In genomic region chr18:63137999-63138448, GRCh38 we compare ENCODE assay signal across 8 cellular contexts.
A peak's percentile ranks its signal among the peaks of the same experiment; 100 is the strongest.
DNase-seq lines count a peak whose midpoint lies in the region; ATAC-seq and TF ChIP-seq lines count a peak whose summit lies in the region.

No MANE protein-coding gene starts in this region.

- no peaks in the 10 kb centered on the region for H3K27me3 ChIP-seq in uterus

- peaks cover 0 to 9% of the 10 kb centered on the region in 2 donors for H3K4me1 ChIP-seq in uterus

- no peaks in the 10 kb centered on the region for H3K36me3 ChIP-seq in uterus

- H3K4me3 ChIP-seq in uterus: no peak overlapping the region

- peaks cover 3% of the 10 kb centered on the region for H3K36me3 Mint-ChIP-seq in IgD-negative memory B cell
- H3K36me3 Mint-ChIP-seq in naive B cell: peaks cover 0 to 12% of the 10 kb centered on the region in 2 donors
- H3K36me3 Mint-ChIP-seq in mesothelial cell of epicardium: no peaks in the 10 kb centered on the region

- intact Hi-C loops in uterus (cut with DNase I; ENCODE audit: low total_unique reads): no loop called here

- H3K9me3 Mint-ChIP-seq in IgD-negative memory B cell (peaks cover 0 to 4% (median 0%) of the 10 kb centered on the region in 3 donors), naive B cell (no peaks in the 10 kb centered on the region), mesothelial cell of epicardium (no peaks in the 10 kb centered on the region)

- no peaks in the 10 kb centered on the region for H3K9me3 ChIP-seq in uterus

- H3K27me3 Mint-ChIP-seq in IgD-negative memory B cell (peaks cover 1% of the 10 kb centered on the region), naive B cell (no peaks in the 10 kb centered on the region), mesothelial cell of epicardium (ENCODE audit: low read depth) (peaks cover 7% of the 10 kb centered on the region)

- TF ChIP-seq POLR2A in uterus (IDR thresholded peaks at IDR 0.05): no peak

- ATAC-seq in GM18907 (IDR thresholded peaks at IDR 0.05; ENCODE audit: unreplicated experiment) (peak; percentile 29), naive B cell (ENCODE audit: low read depth in 2 of 2) (peak; percentile 72 to 73), HG03469 (IDR thresholded peaks at IDR 0.05; ENCODE audit: unreplicated experiment) (no peak)

- peaks cover 57 to 73% (median 63%) of the 10 kb centered on the region in 3 donors for H3K4me1 Mint-ChIP-seq in IgD-negative memory B cell
- peaks cover 66 to 84% (median 81%) of the 10 kb centered on the region in 3 donors for H3K4me1 Mint-ChIP-seq in naive B cell
- H3K4me1 Mint-ChIP-seq in mesothelial cell of epicardium: peaks cover 16% of the 10 kb centered on the region

- H3K27ac ChIP-seq in uterus: no peak overlapping the region

- H3K4me3 Mint-ChIP-seq in IgD-negative memory B cell (peak overlapping the region; percentile 83 to 97 (median 92)), naive B cell (peak overlapping the region; percentile 78 to 97 (median 94)), mesothelial cell of epicardium (no peak overlapping the region)

- TF ChIP-seq CTCF in uterus (IDR thresholded peaks at IDR 0.05): no peak
- no peak for TF ChIP-seq CTCF in mesothelial cell of epicardium (IDR thresholded peaks at IDR 0.05; ENCODE audit: unreplicated experiment)

- DNase-seq in activated effector memory CD4-positive, alpha-beta T cell treated with Interleukin-2 at 50 U/mL for 16 hours: peak; percentile 53
- DNase-seq in naive B cell (peak; percentile 72), uterus (no peak), mesothelial cell of epicardium (ENCODE audit: low spot score in 2 of 2, unreplicated experiment in 2 of 2) (no peak)
- DNase-seq in NK-92 treated with Interleukin-12 subunit alpha and Interleukin-12 subunit beta, amount 100 ng/mL, for 24 hours (lab: John Stamatoyannopoulos, UW): no peak

- peak overlapping the region; percentile 95 to 99 (median 99) for H3K27ac Mint-ChIP-seq in IgD-negative memory B cell
- peak overlapping the region; percentile 90 to 98 (median 96) for H3K27ac Mint-ChIP-seq in naive B cell
- no peak overlapping the region for H3K27ac Mint-ChIP-seq in mesothelial cell of epicardium

Comparison
In these comparisons a context has a peak if more than half of its experiments do, and no peak if none do; other contexts are left out.
1. DNase-seq: peak in activated effector memory CD4-positive, alpha-beta T cell treated with Interleukin-2 at 50 U/mL for 16 hours (single experiment) and naive B cell (single experiment); none in NK-92 treated with Interleukin-12 subunit alpha and Interleukin-12 subunit beta, amount 100 ng/mL, for 24 hours (single experiment), uterus (0 of 2) and mesothelial cell of epicardium (0 of 2).